In genomic region chr1:115191691-115192090, GRCh38 we compare ENCODE assay signal across 25 cellular contexts.
DNase-seq lines count a peak whose midpoint lies in the region; ATAC-seq, FAIRE-seq and TF ChIP-seq lines count a peak whose summit lies in the region.
"Had no signal": no experiment of that assay in that cellular context is flagged by ENCODE, and none has a peak within 500 bp of the region (broad histone marks: within the 10 kb centered on the region; RNA-seq: fewer than 3 reads in every experiment).

No MANE protein-coding gene starts in this region.

- H3K4me2 ChIP-seq in astrocyte (ENCODE audit: low read length) (no peak overlapping the region), trophoblast cell (ENCODE audit: low read length) (no peak overlapping the region)
- H3K4me2 ChIP-seq: GM23338 had no signal

- H2BK120ac ChIP-seq in trophoblast cell (ENCODE audit: insufficient read depth, low read length, poor library complexity): peak overlapping the region; percentile 80

- no CpG with 5 or more reads among the region's 3 CpGs for WGBS in trophoblast cell (ENCODE audit: extremely low coverage, insufficient coverage, insufficient read length)

- peak overlapping the region; percentile 43 for H2AK5ac ChIP-seq in trophoblast cell (ENCODE audit: low read length)

- H3K14ac ChIP-seq in trophoblast cell (ENCODE audit: low read length): no peak overlapping the region

- H3K27ac ChIP-seq in astrocyte (ENCODE audit: low read depth, low read length) (no peak overlapping the region), trophoblast cell (ENCODE audit: low read depth, low read length) (no peak overlapping the region), thoracic aorta (peak overlapping the region; percentile 75 to 87)

- no peak for DNase-seq in HFFc6
- DNase-seq in astrocyte (ENCODE audit: low read depth): no peak
- DNase-seq in trophoblast cell: no peak
- DNase-seq in thoracic aorta (ENCODE audit: low spot score): no peak
- no peak for DNase-seq in activated T-helper 2 cell treated with anti-CD3 and anti-CD28 coated beads, Interferon-gamma antibody, Interleukin-2, Interleukin-4, amounts not matched to agents 10 μg/mL and 5 μg/mL and 100 μg/mL, durations not matched to agents 14 hours and 24 hours and 36 hours (ENCODE audit: low spot score)
- DNase-seq in progenitor cell of endocrine pancreas (ENCODE audit: low spot score, unreplicated experiment): no peak
- DNase-seq: AML-193; C1 segment of cervical spinal cord; CD4-positive, alpha-beta memory T cell; COR-L47; NCI-H1092; NCI-H1417 treated with DMSO at 0.1 percent for 48 hours; NCI-H1694 treated with DMSO at 0.1 percent for 48 hours; NCI-H2081; NCI-H2227 treated with DMSO at 0.1 percent for 48 hours; NCI-H526 treated with DMSO at 0.1 percent for 48 hours; RPMI8226; SHP77 had no signal

- no peak for FAIRE-seq in astrocyte (lab: Jason Lieb, UNC)
- FAIRE-seq: A204.1, G401.6, GM12878 had no signal

- H2AFZ ChIP-seq in astrocyte (ENCODE audit: low read depth, low read length) (no peak overlapping the region), trophoblast cell (ENCODE audit: insufficient read depth, low read length, poor library complexity) (no peak overlapping the region)
- H2AFZ ChIP-seq: GM23338 had no signal

- H4K91ac ChIP-seq in trophoblast cell (ENCODE audit: low read depth, low read length): peak overlapping the region; percentile 55

- ATAC-seq in thoracic aorta (ENCODE audit: insufficient number of reproducible peaks, low FRiP score, low read depth) (no peak), HG03432 (IDR thresholded peaks at IDR 0.05; ENCODE audit: unreplicated experiment) (no peak)
- ATAC-seq: GM12878, GM23338 had no signal

- H3K4me3 ChIP-seq in astrocyte (ENCODE audit: insufficient read depth, low read depth, low read length) (no peak overlapping the region), trophoblast cell (ENCODE audit: low read depth, low read length) (no peak overlapping the region), thoracic aorta (no peak overlapping the region)
- H3K4me3 ChIP-seq: GM12878, GM23338, HAP-1 had no signal

- TF ChIP-seq CTCF in HFFc6 (IDR thresholded peaks at IDR 0.05) (no peak), astrocyte (IDR thresholded peaks at IDR 0.05; ENCODE audit: insufficient read depth, low read depth, low read length) (no peak), thoracic aorta (IDR thresholded peaks at IDR 0.05) (no peak), progenitor cell of endocrine pancreas (IDR thresholded peaks at IDR 0.05; ENCODE audit: unreplicated experiment) (no peak)

- H3K27me3 Mint-ChIP-seq in HFFc6 (ENCODE audit: insufficient read depth) (no peaks in the 10 kb centered on the region; the same call in 1 of the 2 replicates), astrocyte (ENCODE audit: low read depth, unreplicated experiment) (peaks cover 5% of the 10 kb centered on the region), progenitor cell of endocrine pancreas (no peaks in the 10 kb centered on the region)
- H3K27me3 Mint-ChIP-seq in activated T-helper 2 cell treated with anti-CD3 and anti-CD28 coated beads, Interferon-gamma antibody, Interleukin-2, Interleukin-4, amounts not matched to agents 10 μg/mL and 5 μg/mL and 100 μg/mL, durations not matched to agents 14 hours and 24 hours and 36 hours (ENCODE audit: low read depth): peaks cover 2% of the 10 kb centered on the region

- H3K36me3 ChIP-seq in astrocyte (ENCODE audit: insufficient read depth, low read length) (no peaks in the 10 kb centered on the region), trophoblast cell (ENCODE audit: control insufficient read depth in 1 of 2, insufficient read depth in 2 of 2, low read length in 2 of 2) (no peaks in the 10 kb centered on the region), thoracic aorta (no peaks in the 10 kb centered on the region)
- H3K36me3 ChIP-seq: HAP-1 had no signal

- H3K23ac ChIP-seq in trophoblast cell (ENCODE audit: low read length): no peak overlapping the region

- H3K4me3 Mint-ChIP-seq in HFFc6 (no peak overlapping the region; the same call in 1 of the 2 replicates), astrocyte (ENCODE audit: unreplicated experiment) (no peak overlapping the region), progenitor cell of endocrine pancreas (ENCODE audit: low read depth) (no peak overlapping the region)
- H3K4me3 Mint-ChIP-seq in activated T-helper 2 cell treated with anti-CD3 and anti-CD28 coated beads, Interferon-gamma antibody, Interleukin-2, Interleukin-4, amounts not matched to agents 10 μg/mL and 5 μg/mL and 100 μg/mL, durations not matched to agents 14 hours and 24 hours and 36 hours (ENCODE audit: low read depth): no peak overlapping the region
- H3K4me3 Mint-ChIP-seq: CD4-positive, alpha-beta memory T cell; GM23338 had no signal

- H3K36me3 Mint-ChIP-seq in HFFc6 (ENCODE audit: low read depth): peaks cover 28% of the 10 kb centered on the region
- H3K36me3 Mint-ChIP-seq in astrocyte (ENCODE audit: low read depth, unreplicated experiment): no peaks in the 10 kb centered on the region
- H3K36me3 Mint-ChIP-seq in activated T-helper 2 cell treated with anti-CD3 and anti-CD28 coated beads, Interferon-gamma antibody, Interleukin-2, Interleukin-4, amounts not matched to agents 10 μg/mL and 5 μg/mL and 100 μg/mL, durations not matched to agents 14 hours and 24 hours and 36 hours (ENCODE audit: low read depth): no peaks in the 10 kb centered on the region
- no peaks in the 10 kb centered on the region for H3K36me3 Mint-ChIP-seq in progenitor cell of endocrine pancreas (ENCODE audit: insufficient read depth)
- H3K36me3 Mint-ChIP-seq: CD4-positive, alpha-beta memory T cell; IgD-negative memory B cell had no signal

- H3K4me1 Mint-ChIP-seq in HFFc6 (ENCODE audit: low read depth): peaks cover 82% of the 10 kb centered on the region
- H3K4me1 Mint-ChIP-seq in astrocyte (ENCODE audit: low read depth, unreplicated experiment): peaks cover 33% of the 10 kb centered on the region
- no peaks in the 10 kb centered on the region for H3K4me1 Mint-ChIP-seq in activated T-helper 2 cell treated with anti-CD3 and anti-CD28 coated beads, Interferon-gamma antibody, Interleukin-2, Interleukin-4, amounts not matched to agents 10 μg/mL and 5 μg/mL and 100 μg/mL, durations not matched to agents 14 hours and 24 hours and 36 hours (ENCODE audit: low read depth)
- H3K4me1 Mint-ChIP-seq in progenitor cell of endocrine pancreas (ENCODE audit: low read depth): peaks cover 8% of the 10 kb centered on the region
- H3K4me1 Mint-ChIP-seq: CD4-positive, alpha-beta memory T cell had no signal

- H3K27me3 ChIP-seq in astrocyte (ENCODE audit: insufficient read depth, low read length) (no peaks in the 10 kb centered on the region), trophoblast cell (ENCODE audit: insufficient read depth, low read length) (no peaks in the 10 kb centered on the region), thoracic aorta (replicated peaks; ENCODE audit: insufficient read depth) (no peaks in the 10 kb centered on the region)

- H3K4ac ChIP-seq in trophoblast cell (ENCODE audit: low read depth, low read length): peak overlapping the region; percentile 52

- peak overlapping the region; percentile 12 for H3K18ac ChIP-seq in trophoblast cell (ENCODE audit: low read length)

- H4K20me1 ChIP-seq in astrocyte (ENCODE audit: insufficient read depth, low read length): no peaks in the 10 kb centered on the region

- peaks cover 22% of the 10 kb centered on the region for H3K4me1 ChIP-seq in astrocyte (ENCODE audit: insufficient read depth, low read length)
- peaks cover 32 to 38% of the 10 kb centered on the region in 2 experiments for H3K4me1 ChIP-seq in trophoblast cell (ENCODE audit: control insufficient read depth in 1 of 2, insufficient read depth in 2 of 2, low read length in 2 of 2)
- peaks cover 12 to 34% of the 10 kb centered on the region in 2 donors for H3K4me1 ChIP-seq in thoracic aorta (ENCODE audit: control insufficient read depth in 1 of 2, low read depth in 2 of 2)
- H3K4me1 ChIP-seq: HAP-1 had no signal

- H3K9ac ChIP-seq in astrocyte (ENCODE audit: low read length) (peak overlapping the region; percentile 58), trophoblast cell (ENCODE audit: low read length) (no peak overlapping the region)

- intact Hi-C loops in activated T-helper 2 cell treated with anti-CD3 and anti-CD28 coated beads, Interferon-gamma antibody, Interleukin-2, Interleukin-4, amounts not matched to agents 10 μg/mL and 5 μg/mL and 100 μg/mL, durations not matched to agents 14 hours and 24 hours and 36 hours (cut with micrococcal nuclease): no loop called here

- H4K8ac ChIP-seq in trophoblast cell (ENCODE audit: low read depth, low read length): peak overlapping the region; percentile 4

- H3K79me2 ChIP-seq in astrocyte (ENCODE audit: insufficient read depth, low read length) (no peaks in the 10 kb centered on the region), trophoblast cell (ENCODE audit: control insufficient read depth, insufficient read depth, low read length, poor library complexity) (peaks cover 7% of the 10 kb centered on the region)

- no peak overlapping the region for H4K12ac ChIP-seq in trophoblast cell (ENCODE audit: low read depth, low read length)

- no peaks in the 10 kb centered on the region for H3K9me3 Mint-ChIP-seq in HFFc6
- peaks cover 3% of the 10 kb centered on the region for H3K9me3 Mint-ChIP-seq in astrocyte (ENCODE audit: unreplicated experiment)
- H3K9me3 Mint-ChIP-seq in activated T-helper 2 cell treated with anti-CD3 and anti-CD28 coated beads, Interferon-gamma antibody, Interleukin-2, Interleukin-4, amounts not matched to agents 10 μg/mL and 5 μg/mL and 100 μg/mL, durations not matched to agents 14 hours and 24 hours and 36 hours: no peaks in the 10 kb centered on the region
- peaks cover 6% of the 10 kb centered on the region for H3K9me3 Mint-ChIP-seq in progenitor cell of endocrine pancreas (ENCODE audit: low read depth)
- H3K9me3 Mint-ChIP-seq: CD4-positive, alpha-beta memory T cell; GM23338; IgD-negative memory B cell had no signal

- no peaks in the 10 kb centered on the region for H3K9me3 ChIP-seq in astrocyte (ENCODE audit: insufficient read depth, low read depth, low read length)
- H3K9me3 ChIP-seq in trophoblast cell (ENCODE audit: insufficient read depth, low read depth, low read length): peaks cover 2% of the 10 kb centered on the region
- H3K9me3 ChIP-seq in thoracic aorta: no peaks in the 10 kb centered on the region
- H3K9me3 ChIP-seq: HAP-1 had no signal

- H2BK5ac ChIP-seq in trophoblast cell (ENCODE audit: low read depth, low read length, poor library complexity): peak overlapping the region; percentile 43

- H3K27ac Mint-ChIP-seq in HFFc6: peak overlapping the region; percentile 93
- no peak overlapping the region for H3K27ac Mint-ChIP-seq in astrocyte (ENCODE audit: unreplicated experiment)
- no peak overlapping the region for H3K27ac Mint-ChIP-seq in activated T-helper 2 cell treated with anti-CD3 and anti-CD28 coated beads, Interferon-gamma antibody, Interleukin-2, Interleukin-4, amounts not matched to agents 10 μg/mL and 5 μg/mL and 100 μg/mL, durations not matched to agents 14 hours and 24 hours and 36 hours
- no peak overlapping the region for H3K27ac Mint-ChIP-seq in progenitor cell of endocrine pancreas
- H3K27ac Mint-ChIP-seq: CD4-positive, alpha-beta memory T cell; GM23338; IgD-negative memory B cell had no signal

- H3K79me1 ChIP-seq in trophoblast cell (ENCODE audit: low read length): peaks cover 42% of the 10 kb centered on the region

- peak overlapping the region; percentile 13 for H2BK12ac ChIP-seq in trophoblast cell (ENCODE audit: low read length)

Comparison
In these comparisons a context has a peak if more than half of its experiments do, and no peak if none do; other contexts are left out.
1. H3K27ac ChIP-seq: peak in thoracic aorta (2 of 2); none in astrocyte (single experiment) and trophoblast cell (single experiment).